1 cellular context compared by ENCODE assay signal in the genomic region with DNA sequence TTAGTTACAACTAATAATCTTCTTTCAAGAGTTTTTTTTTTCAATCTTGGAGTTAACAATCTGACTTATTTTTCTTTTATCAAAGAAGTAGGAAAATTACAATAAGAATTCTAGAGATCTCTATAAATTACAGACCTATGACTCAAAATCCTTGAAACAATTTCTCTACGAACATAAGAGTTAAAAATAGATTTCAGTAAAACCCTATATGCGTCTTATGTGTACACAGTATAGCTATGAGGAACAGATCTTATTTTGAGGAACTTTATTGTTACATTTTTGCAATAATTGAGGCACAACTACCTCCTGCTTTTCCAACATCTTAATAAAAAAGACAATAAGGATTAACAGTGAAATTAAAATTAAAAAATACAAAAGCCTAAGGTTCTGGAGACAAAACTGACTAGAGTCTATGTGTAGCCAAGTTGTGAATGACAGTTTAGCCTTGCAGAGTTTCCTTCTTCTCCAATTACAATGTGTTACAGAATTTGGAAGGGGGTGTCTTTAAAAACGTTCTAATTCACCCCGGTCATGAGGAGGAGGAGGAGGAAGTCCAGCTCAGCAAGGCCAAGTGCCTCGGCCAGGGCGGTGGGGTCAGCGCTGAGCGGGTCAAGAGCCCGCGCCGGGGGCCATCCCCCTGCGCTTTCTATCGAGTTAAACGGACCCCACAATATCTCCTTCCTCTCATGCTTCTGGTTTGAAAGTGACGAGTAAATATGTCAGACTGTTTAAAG.
TF ChIP-seq lines count a peak whose summit lies in the region.

No MANE protein-coding gene starts in this region.

TF ChIP-seq in K562, 482 proteins besides CTCF, POLR2A, EP300 and RAD21 (continued from another document):
- TF ChIP-seq, protein P1, sequence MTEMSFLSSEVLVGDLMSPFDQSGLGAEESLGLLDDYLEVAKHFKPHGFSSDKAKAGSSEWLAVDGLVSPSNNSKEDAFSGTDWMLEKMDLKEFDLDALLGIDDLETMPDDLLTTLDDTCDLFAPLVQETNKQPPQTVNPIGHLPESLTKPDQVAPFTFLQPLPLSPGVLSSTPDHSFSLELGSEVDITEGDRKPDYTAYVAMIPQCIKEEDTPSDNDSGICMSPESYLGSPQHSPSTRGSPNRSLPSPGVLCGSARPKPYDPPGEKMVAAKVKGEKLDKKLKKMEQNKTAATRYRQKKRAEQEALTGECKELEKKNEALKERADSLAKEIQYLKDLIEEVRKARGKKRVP (CRISPR knock-in tag; IDR thresholded peaks at IDR 0.05) = no peak
- TF ChIP-seq ZNF146 (CRISPR knock-in tag; IDR thresholded peaks at IDR 0.05; ENCODE audit: unreplicated experiment) (no peak), HDAC1 (IDR thresholded peaks at IDR 0.05) (no peak), TAL1 (IDR thresholded peaks at IDR 0.05) (no peak), ZSCAN32 (CRISPR knock-in tag; IDR thresholded peaks at IDR 0.05) (no peak)
- TF ChIP-seq, protein P2, sequence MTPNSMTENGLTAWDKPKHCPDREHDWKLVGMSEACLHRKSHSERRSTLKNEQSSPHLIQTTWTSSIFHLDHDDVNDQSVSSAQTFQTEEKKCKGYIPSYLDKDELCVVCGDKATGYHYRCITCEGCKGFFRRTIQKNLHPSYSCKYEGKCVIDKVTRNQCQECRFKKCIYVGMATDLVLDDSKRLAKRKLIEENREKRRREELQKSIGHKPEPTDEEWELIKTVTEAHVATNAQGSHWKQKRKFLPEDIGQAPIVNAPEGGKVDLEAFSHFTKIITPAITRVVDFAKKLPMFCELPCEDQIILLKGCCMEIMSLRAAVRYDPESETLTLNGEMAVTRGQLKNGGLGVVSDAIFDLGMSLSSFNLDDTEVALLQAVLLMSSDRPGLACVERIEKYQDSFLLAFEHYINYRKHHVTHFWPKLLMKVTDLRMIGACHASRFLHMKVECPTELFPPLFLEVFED (CRISPR knock-in tag; conservative IDR thresholded peaks at IDR 0.05) = no peak
- TF ChIP-seq, protein P3, sequence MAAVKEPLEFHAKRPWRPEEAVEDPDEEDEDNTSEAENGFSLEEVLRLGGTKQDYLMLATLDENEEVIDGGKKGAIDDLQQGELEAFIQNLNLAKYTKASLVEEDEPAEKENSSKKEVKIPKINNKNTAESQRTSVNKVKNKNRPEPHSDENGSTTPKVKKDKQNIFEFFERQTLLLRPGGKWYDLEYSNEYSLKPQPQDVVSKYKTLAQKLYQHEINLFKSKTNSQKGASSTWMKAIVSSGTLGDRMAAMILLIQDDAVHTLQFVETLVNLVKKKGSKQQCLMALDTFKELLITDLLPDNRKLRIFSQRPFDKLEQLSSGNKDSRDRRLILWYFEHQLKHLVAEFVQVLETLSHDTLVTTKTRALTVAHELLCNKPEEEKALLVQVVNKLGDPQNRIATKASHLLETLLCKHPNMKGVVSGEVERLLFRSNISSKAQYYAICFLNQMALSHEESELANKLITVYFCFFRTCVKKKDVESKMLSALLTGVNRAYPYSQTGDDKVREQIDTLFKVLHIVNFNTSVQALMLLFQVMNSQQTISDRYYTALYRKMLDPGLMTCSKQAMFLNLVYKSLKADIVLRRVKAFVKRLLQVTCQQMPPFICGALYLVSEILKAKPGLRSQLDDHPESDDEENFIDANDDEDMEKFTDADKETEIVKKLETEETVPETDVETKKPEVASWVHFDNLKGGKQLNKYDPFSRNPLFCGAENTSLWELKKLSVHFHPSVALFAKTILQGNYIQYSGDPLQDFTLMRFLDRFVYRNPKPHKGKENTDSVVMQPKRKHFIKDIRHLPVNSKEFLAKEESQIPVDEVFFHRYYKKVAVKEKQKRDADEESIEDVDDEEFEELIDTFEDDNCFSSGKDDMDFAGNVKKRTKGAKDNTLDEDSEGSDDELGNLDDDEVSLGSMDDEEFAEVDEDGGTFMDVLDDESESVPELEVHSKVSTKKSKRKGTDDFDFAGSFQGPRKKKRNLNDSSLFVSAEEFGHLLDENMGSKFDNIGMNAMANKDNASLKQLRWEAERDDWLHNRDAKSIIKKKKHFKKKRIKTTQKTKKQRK (IDR thresholded peaks at IDR 0.05; ENCODE audit: borderline replicate concordance, low read depth, low read length) = no peak
TF ChIP-seq in K562: peak in this region for 0.
